ENCODE assay signal across 1 cellular context in genomic region chr2:232229917-232230310, GRCh38.
TF ChIP-seq lines count a peak whose summit lies in the region.

No MANE protein-coding gene starts in this region.

TF ChIP-seq in GM23338, 12 proteins besides CTCF, POLR2A, EP300 and RAD21 (continued from another document):
- TF ChIP-seq, protein P1, sequence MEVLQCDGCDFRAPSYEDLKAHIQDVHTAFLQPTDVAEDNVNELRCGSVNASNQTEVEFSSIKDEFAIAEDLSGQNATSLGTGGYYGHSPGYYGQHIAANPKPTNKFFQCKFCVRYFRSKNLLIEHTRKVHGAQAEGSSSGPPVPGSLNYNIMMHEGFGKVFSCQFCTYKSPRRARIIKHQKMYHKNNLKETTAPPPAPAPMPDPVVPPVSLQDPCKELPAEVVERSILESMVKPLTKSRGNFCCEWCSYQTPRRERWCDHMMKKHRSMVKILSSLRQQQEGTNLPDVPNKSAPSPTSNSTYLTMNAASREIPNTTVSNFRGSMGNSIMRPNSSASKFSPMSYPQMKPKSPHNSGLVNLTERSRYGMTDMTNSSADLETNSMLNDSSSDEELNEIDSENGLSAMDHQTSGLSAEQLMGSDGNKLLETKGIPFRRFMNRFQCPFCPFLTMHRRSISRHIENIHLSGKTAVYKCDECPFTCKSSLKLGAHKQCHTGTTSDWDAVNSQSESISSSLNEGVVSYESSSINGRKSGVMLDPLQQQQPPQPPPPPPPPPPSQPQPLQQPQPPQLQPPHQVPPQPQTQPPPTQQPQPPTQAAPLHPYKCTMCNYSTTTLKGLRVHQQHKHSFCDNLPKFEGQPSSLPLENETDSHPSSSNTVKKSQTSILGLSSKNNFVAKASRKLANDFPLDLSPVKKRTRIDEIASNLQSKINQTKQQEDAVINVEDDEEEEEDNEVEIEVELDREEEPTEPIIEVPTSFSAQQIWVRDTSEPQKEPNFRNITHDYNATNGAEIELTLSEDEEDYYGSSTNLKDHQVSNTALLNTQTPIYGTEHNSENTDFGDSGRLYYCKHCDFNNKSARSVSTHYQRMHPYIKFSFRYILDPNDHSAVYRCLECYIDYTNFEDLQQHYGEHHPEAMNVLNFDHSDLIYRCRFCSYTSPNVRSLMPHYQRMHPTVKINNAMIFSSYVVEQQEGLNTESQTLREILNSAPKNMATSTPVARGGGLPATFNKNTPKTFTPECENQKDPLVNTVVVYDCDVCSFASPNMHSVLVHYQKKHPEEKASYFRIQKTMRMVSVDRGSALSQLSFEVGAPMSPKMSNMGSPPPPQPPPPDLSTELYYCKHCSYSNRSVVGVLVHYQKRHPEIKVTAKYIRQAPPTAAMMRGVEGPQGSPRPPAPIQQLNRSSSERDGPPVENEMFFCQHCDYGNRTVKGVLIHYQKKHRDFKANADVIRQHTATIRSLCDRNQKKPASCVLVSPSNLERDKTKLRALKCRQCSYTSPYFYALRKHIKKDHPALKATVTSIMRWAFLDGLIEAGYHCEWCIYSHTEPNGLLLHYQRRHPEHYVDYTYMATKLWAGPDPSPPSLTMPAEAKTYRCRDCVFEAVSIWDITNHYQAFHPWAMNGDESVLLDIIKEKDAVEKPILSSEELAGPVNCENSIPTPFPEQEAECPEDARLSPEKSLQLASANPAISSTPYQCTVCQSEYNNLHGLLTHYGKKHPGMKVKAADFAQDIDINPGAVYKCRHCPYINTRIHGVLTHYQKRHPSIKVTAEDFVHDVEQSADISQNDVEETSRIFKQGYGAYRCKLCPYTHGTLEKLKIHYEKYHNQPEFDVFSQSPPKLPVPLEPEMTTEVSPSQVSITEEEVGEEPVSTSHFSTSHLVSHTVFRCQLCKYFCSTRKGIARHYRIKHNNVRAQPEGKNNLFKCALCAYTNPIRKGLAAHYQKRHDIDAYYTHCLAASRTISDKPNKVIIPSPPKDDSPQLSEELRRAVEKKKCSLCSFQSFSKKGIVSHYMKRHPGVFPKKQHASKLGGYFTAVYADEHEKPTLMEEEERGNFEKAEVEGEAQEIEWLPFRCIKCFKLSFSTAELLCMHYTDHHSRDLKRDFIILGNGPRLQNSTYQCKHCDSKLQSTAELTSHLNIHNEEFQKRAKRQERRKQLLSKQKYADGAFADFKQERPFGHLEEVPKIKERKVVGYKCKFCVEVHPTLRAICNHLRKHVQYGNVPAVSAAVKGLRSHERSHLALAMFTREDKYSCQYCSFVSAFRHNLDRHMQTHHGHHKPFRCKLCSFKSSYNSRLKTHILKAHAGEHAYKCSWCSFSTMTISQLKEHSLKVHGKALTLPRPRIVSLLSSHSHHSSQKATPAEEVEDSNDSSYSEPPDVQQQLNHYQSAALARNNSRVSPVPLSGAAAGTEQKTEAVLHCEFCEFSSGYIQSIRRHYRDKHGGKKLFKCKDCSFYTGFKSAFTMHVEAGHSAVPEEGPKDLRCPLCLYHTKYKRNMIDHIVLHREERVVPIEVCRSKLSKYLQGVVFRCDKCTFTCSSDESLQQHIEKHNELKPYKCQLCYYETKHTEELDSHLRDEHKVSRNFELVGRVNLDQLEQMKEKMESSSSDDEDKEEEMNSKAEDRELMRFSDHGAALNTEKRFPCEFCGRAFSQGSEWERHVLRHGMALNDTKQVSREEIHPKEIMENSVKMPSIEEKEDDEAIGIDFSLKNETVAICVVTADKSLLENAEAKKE (CRISPR knock-in tag; IDR thresholded peaks at IDR 0.05), result no peak
- no peak for TF ChIP-seq EZH2phosphoT487 (IDR thresholded peaks at IDR 0.05; ENCODE audit: unreplicated experiment)
- no peak for TF ChIP-seq ZNF331 (CRISPR knock-in tag; IDR thresholded peaks at IDR 0.05; ENCODE audit: low read depth)
- TF ChIP-seq POLR2AphosphoS5 (IDR thresholded peaks at IDR 0.05; ENCODE audit: low read depth), result no peak
- TF ChIP-seq EZH2 (IDR thresholded peaks at IDR 0.05; ENCODE audit: low read depth, unreplicated experiment), result no peak
